In genomic region chr5:174218162-174218561, GRCh38 we compare ENCODE assay signal across 32 cellular contexts.
"Had no signal": no experiment of that assay in that cellular context is flagged by ENCODE, and none has a peak within 500 bp of the region (broad histone marks: within the 10 kb centered on the region; RNA-seq: fewer than 3 reads in every experiment).

No MANE protein-coding gene starts in this region.

- H3K27me3 ChIP-seq: SJSA1 had no signal

- H3K4me1 ChIP-seq: SJSA1 had no signal

- H3K27ac Mint-ChIP-seq: T-helper 1 cell treated with Interleukin-12 subunit alpha and Interleukin-12 subunit beta and Interleukin-4 antibody, amounts not matched to agents 30 μg/mL and 1 μg/mL, for 36 hours had no signal

- H3K4me3 ChIP-seq: MG63, PC-9, SJSA1 had no signal

- H3K9me3 ChIP-seq: SJSA1, SK-N-SH had no signal

- H3K4me2 ChIP-seq: PC-9, SK-N-SH had no signal

- H3K27ac ChIP-seq: PC-9, SJSA1 had no signal

- H3K9ac ChIP-seq: SK-N-SH had no signal

- H3K36me3 ChIP-seq: MG63, SJSA1 had no signal

- H3K9me3 Mint-ChIP-seq: T-helper 1 cell treated with Interleukin-12 subunit alpha and Interleukin-12 subunit beta and Interleukin-4 antibody, amounts not matched to agents 30 μg/mL and 1 μg/mL, for 36 hours had no signal

- H3K4me3 Mint-ChIP-seq: T-helper 1 cell treated with Interleukin-12 subunit alpha and Interleukin-12 subunit beta and Interleukin-4 antibody, amounts not matched to agents 30 μg/mL and 1 μg/mL, for 36 hours had no signal

- H2AFZ ChIP-seq: PC-9 had no signal

- DNase-seq: MG63, NCI-H1048, NCI-H1092 treated with DMSO at 0.1 percent for 48 hours, NCI-H1105 treated with DMSO at 0.1 percent for 48 hours, NCI-H1417, NCI-H1436, NCI-H146, NCI-H1694, NCI-H187, NCI-H1930, NCI-H2029 treated with DMSO at 0.1 percent for 48 hours, NCI-H2081 treated with DMSO at 0.1 percent for 48 hours, NCI-H2107, NCI-H2171, NCI-H226, NCI-H446 treated with DMSO at 0.1 percent for 48 hours, NCI-H510A, NCI-H524, NCI-H526, NCI-H69, NCI-H748 treated with DMSO at 0.1 percent for 48 hours, NCI-H82, PC-9, Right ventricle myocardium superior, SHP77 treated with DMSO at 0.1 percent for 48 hours, SK-N-SH, SW 1271, T-helper 1 cell had no signal

- ATAC-seq: Panc1 had no signal

- FAIRE-seq: RCC 7860 had no signal
